Comparison of ENCODE assay signal across 9 cellular contexts in genomic region chr7:132656846-132657776, GRCh38.
DNase-seq lines count a peak whose midpoint lies in the region; ATAC-seq and TF ChIP-seq lines count a peak whose summit lies in the region.
"Had no signal": no experiment of that assay in that cellular context is flagged by ENCODE, and none has a peak within 500 bp of the region (broad histone marks: within the 10 kb centered on the region; RNA-seq: fewer than 3 reads in every experiment).

No MANE protein-coding gene starts in this region.

- no peaks in the 10 kb centered on the region for H3K79me1 ChIP-seq in mesendoderm (ENCODE audit: low read length)

- H3K9ac ChIP-seq in mesendoderm (ENCODE audit: low read length) = no peak overlapping the region

- H3K27ac Mint-ChIP-seq in stimulated activated memory B cell treated with anti-CD40 and anti-IgM and Interleukin-4, amounts not matched to agents 10 μg/mL and 1 μg/mL and 100 μg/mL, for 72 hours = no peak overlapping the region

- no peak overlapping the region for H4K5ac ChIP-seq in mesendoderm (ENCODE audit: low read length)

- H3K4me1 ChIP-seq in mesendoderm (ENCODE audit: control insufficient read depth, low read depth, low read length) = peaks cover 4% of the 10 kb centered on the region
- H3K4me1 ChIP-seq: SJCRH30 had no signal

- H2BK5ac ChIP-seq in mesendoderm (ENCODE audit: low read length) = no peak overlapping the region

- no peak overlapping the region for H3K27ac ChIP-seq in mesendoderm (ENCODE audit: low read depth, low read length)
- H3K27ac ChIP-seq: SJCRH30 had no signal

- no peak overlapping the region for H3K4me2 ChIP-seq in mesendoderm (ENCODE audit: low read length)

- no peaks in the 10 kb centered on the region for H3K27me3 ChIP-seq in mesendoderm (ENCODE audit: insufficient read depth, low read length, poor library complexity)
- H3K27me3 ChIP-seq: SJCRH30 had no signal

- DNase-seq in DMS79 treated with DMSO at 0.1 percent for 48 hours (lab: John Stamatoyannopoulos, UW) (peak; percentile 91), mesendoderm (peak; percentile 35)
- DNase-seq in activated CD4-positive, alpha-beta T cell treated with anti-CD3 and anti-CD28 coated beads, Interleukin-2, amount 50 U/mL, for 4 hours = no peak

- H2BK15ac ChIP-seq in mesendoderm (replicated peaks; ENCODE audit: low read depth) = no peak overlapping the region

- H3K36me3 Mint-ChIP-seq in stimulated activated memory B cell treated with anti-CD40 and anti-IgM and Interleukin-4, amounts not matched to agents 10 μg/mL and 1 μg/mL and 100 μg/mL, for 72 hours = no peaks in the 10 kb centered on the region

- no peak overlapping the region for H3K56ac ChIP-seq in mesendoderm (ENCODE audit: low read length)

- H3K4me3 Mint-ChIP-seq in stimulated activated memory B cell treated with anti-CD40 and anti-IgM and Interleukin-4, amounts not matched to agents 10 μg/mL and 1 μg/mL and 100 μg/mL, for 72 hours = no peak overlapping the region

- H3K27me3 Mint-ChIP-seq in stimulated activated memory B cell treated with anti-CD40 and anti-IgM and Interleukin-4, amounts not matched to agents 10 μg/mL and 1 μg/mL and 100 μg/mL, for 72 hours = no peaks in the 10 kb centered on the region

- H3K18ac ChIP-seq in mesendoderm (ENCODE audit: low read length) = no peak overlapping the region

- no peaks in the 10 kb centered on the region for H3K79me2 ChIP-seq in mesendoderm (ENCODE audit: control insufficient read depth, insufficient read depth, low read length)

- H3K4me1 Mint-ChIP-seq in stimulated activated memory B cell treated with anti-CD40 and anti-IgM and Interleukin-4, amounts not matched to agents 10 μg/mL and 1 μg/mL and 100 μg/mL, for 72 hours = peaks cover 32% of the 10 kb centered on the region

- no peak overlapping the region for H3K23ac ChIP-seq in mesendoderm (ENCODE audit: low read length)

- H2AK5ac ChIP-seq in mesendoderm (ENCODE audit: low read length) = peak overlapping the region; percentile 75

- H3K9me3 Mint-ChIP-seq in stimulated activated memory B cell treated with anti-CD40 and anti-IgM and Interleukin-4, amounts not matched to agents 10 μg/mL and 1 μg/mL and 100 μg/mL, for 72 hours = peaks cover 14% of the 10 kb centered on the region

- H2BK120ac ChIP-seq in mesendoderm (ENCODE audit: low read depth, low read length) = no peak overlapping the region

- H3K4me3 ChIP-seq in WI38 (ENCODE audit: low read depth, low read length) (no peak overlapping the region), mesendoderm (ENCODE audit: low read length) (no peak overlapping the region)
- H3K4me3 ChIP-seq: SJCRH30 had no signal

- TF ChIP-seq CTCF in WI38 (IDR thresholded peaks at IDR 0.05; ENCODE audit: low read depth, low read length) = peak; percentile 41; the same call in 1 of the 2 replicates

- ATAC-seq in HG03342 (IDR thresholded peaks at IDR 0.05; ENCODE audit: unreplicated experiment) (peak; percentile 33), GM21619 (IDR thresholded peaks at IDR 0.05; ENCODE audit: unreplicated experiment) (no peak), GM21381 (IDR thresholded peaks at IDR 0.05; ENCODE audit: unreplicated experiment) (no peak)
- no peak for ATAC-seq in stimulated activated memory B cell treated with anti-CD40 and anti-IgM and Interleukin-4, amounts not matched to agents 10 μg/mL and 1 μg/mL and 100 μg/mL, for 72 hours

- no peak overlapping the region for H4K8ac ChIP-seq in mesendoderm (ENCODE audit: low read depth, low read length)

- WGBS in mesendoderm (ENCODE audit: extremely low coverage, insufficient coverage, low lambda C conversion rate) = no CpG with 5 or more reads among the region's 9 CpGs

- no peak overlapping the region for H3K4ac ChIP-seq in mesendoderm (ENCODE audit: low read depth, low read length)

- no peaks in the 10 kb centered on the region for H3K36me3 ChIP-seq in mesendoderm (ENCODE audit: control insufficient read depth, insufficient read depth, low read length)
- H3K36me3 ChIP-seq: SJCRH30 had no signal

Comparison
In these comparisons a context has a peak if more than half of its experiments do, and no peak if none do; other contexts are left out.
1. DNase-seq: peak in DMS79 treated with DMSO at 0.1 percent for 48 hours (single experiment) and mesendoderm (single experiment); none in activated CD4-positive, alpha-beta T cell treated with anti-CD3 and anti-CD28 coated beads, Interleukin-2, amount 50 U/mL, for 4 hours (0 of 2).